13 cellular contexts compared by ENCODE assay signal in genomic region chr10:60663850-60664249, GRCh38.
A peak's percentile ranks its signal among the peaks of the same experiment; 100 is the strongest.
DNase-seq lines count a peak whose midpoint lies in the region; ATAC-seq and TF ChIP-seq lines count a peak whose summit lies in the region.
"Had no signal": no experiment of that assay in that cellular context is flagged by ENCODE, and none has a peak within 500 bp of the region (broad histone marks: within the 10 kb centered on the region; RNA-seq: fewer than 3 reads in every experiment).

No MANE protein-coding gene starts in this region.

- H3K4me3 Mint-ChIP-seq in activated CD4-positive, alpha-beta T cell treated with anti-CD3 and anti-CD28 coated beads, Interleukin-2, amount 10 ng/mL, durations not matched to agents 7 days and 5 days = no peak overlapping the region
- peak overlapping the region; percentile 38 for H3K4me3 Mint-ChIP-seq in activated T-helper 17 cell treated with anti-CD3 and anti-CD28 coated beads, Interleukin-2, amount 50 U/mL, for 72 hours
- H3K4me3 Mint-ChIP-seq: activated naive CD8-positive, alpha-beta T cell had no signal

- TF ChIP-seq CTCF in osteoblast (IDR thresholded peaks at IDR 0.05; ENCODE audit: extremely low read depth, low read depth, low read length) = no peak
- no peak for TF ChIP-seq CTCF in sigmoid colon (IDR thresholded peaks at IDR 0.05)

- TF ChIP-seq POLR2A in sigmoid colon (IDR thresholded peaks at IDR 0.05) = no peak

- peaks cover 2% of the 10 kb centered on the region for H3K9me3 Mint-ChIP-seq in activated CD4-positive, alpha-beta T cell treated with anti-CD3 and anti-CD28 coated beads, Interleukin-2, amount 10 ng/mL, durations not matched to agents 7 days and 5 days
- H3K9me3 Mint-ChIP-seq in activated T-helper 17 cell treated with anti-CD3 and anti-CD28 coated beads, Interleukin-2, amount 50 U/mL, for 72 hours = no peaks in the 10 kb centered on the region

- H3K27ac ChIP-seq in osteoblast (ENCODE audit: low read depth, low read length) (no peak overlapping the region), sigmoid colon (no peak overlapping the region)
- H3K27ac ChIP-seq: ovary, uterus had no signal

- no peaks in the 10 kb centered on the region for H3K27me3 Mint-ChIP-seq in activated CD4-positive, alpha-beta T cell treated with anti-CD3 and anti-CD28 coated beads, Interleukin-2, amount 10 ng/mL, durations not matched to agents 7 days and 5 days
- no peaks in the 10 kb centered on the region for H3K27me3 Mint-ChIP-seq in activated T-helper 17 cell treated with anti-CD3 and anti-CD28 coated beads, Interleukin-2, amount 50 U/mL, for 72 hours

- ATAC-seq in activated T-helper 17 cell treated with anti-CD3 and anti-CD28 coated beads, Interleukin-2, amount 50 U/mL, for 72 hours (replicated peaks) = no peak
- no peak for ATAC-seq in GM18520 (IDR thresholded peaks at IDR 0.05; ENCODE audit: unreplicated experiment)

- H3K27me3 ChIP-seq in osteoblast (ENCODE audit: insufficient read depth, low read length) = no peaks in the 10 kb centered on the region
- H3K27me3 ChIP-seq in sigmoid colon = no peaks in the 10 kb centered on the region
- H3K27me3 ChIP-seq: ovary, uterus had no signal

- peak overlapping the region; percentile 69 for H3K27ac Mint-ChIP-seq in activated CD4-positive, alpha-beta T cell treated with anti-CD3 and anti-CD28 coated beads, Interleukin-2, amount 10 ng/mL, durations not matched to agents 7 days and 5 days
- peak overlapping the region; percentile 41 for H3K27ac Mint-ChIP-seq in activated T-helper 17 cell treated with anti-CD3 and anti-CD28 coated beads, Interleukin-2, amount 50 U/mL, for 72 hours
- H3K27ac Mint-ChIP-seq: activated naive CD8-positive, alpha-beta T cell had no signal

- H3K36me3 ChIP-seq in osteoblast (ENCODE audit: insufficient read depth, low read length) (no peaks in the 10 kb centered on the region), sigmoid colon (no peaks in the 10 kb centered on the region)
- H3K36me3 ChIP-seq: ovary, uterus had no signal

- DNase-seq in activated CD4-positive, alpha-beta T cell treated with anti-CD3 and anti-CD28 coated beads, Interleukin-2, amount 10 ng/mL, durations not matched to agents 7 days and 5 days = no peak
- no peak for DNase-seq in activated CD4-positive, alpha-beta T cell treated with anti-CD3 and anti-CD28 coated beads, Interleukin-2, amount 50 U/mL, for 1 hour
- DNase-seq in NCI-H2029 (lab: John Stamatoyannopoulos, UW) (peak; percentile 59), osteoblast (ENCODE audit: insufficient read length, low spot score, missing footprints) (no peak), sigmoid colon (no peak), putamen (ENCODE audit: low spot score) (no peak)
- DNase-seq: DMS 273 treated with DMSO at 0.1 percent for 48 hours, ovary, SW 1271, uterus had no signal

- WGBS in sigmoid colon, 2 donors = 64 to 86% methylated on average over 7 of the region's 7 CpGs

- no peak for TF ChIP-seq EP300 in sigmoid colon (IDR thresholded peaks at IDR 0.05)

- H3K4me3 ChIP-seq in osteoblast (ENCODE audit: insufficient read depth, low read length) = no peak overlapping the region
- no peak overlapping the region for H3K4me3 ChIP-seq in sigmoid colon
- H3K4me3 ChIP-seq: ovary, uterus had no signal

- no peak overlapping the region for H2AFZ ChIP-seq in osteoblast (ENCODE audit: low read length)

- peak overlapping the region; percentile 0 for H3K4me2 ChIP-seq in osteoblast (ENCODE audit: insufficient read depth, low read length)

- no peaks in the 10 kb centered on the region for H4K20me1 ChIP-seq in osteoblast (ENCODE audit: insufficient read depth, low read length)

- intact Hi-C loops in sigmoid colon (cut with DNase I) = no loop called here

- POLR2A ChIA-PET in activated CD4-positive, alpha-beta T cell treated with anti-CD3 and anti-CD28 coated beads, Interleukin-2, amount 10 ng/mL, durations not matched to agents 7 days and 5 days (lab: Charles Lee) = no interaction called here

- H3K36me3 Mint-ChIP-seq in activated CD4-positive, alpha-beta T cell treated with anti-CD3 and anti-CD28 coated beads, Interleukin-2, amount 10 ng/mL, durations not matched to agents 7 days and 5 days (ENCODE audit: low read depth) = peaks cover 8% of the 10 kb centered on the region
- H3K36me3 Mint-ChIP-seq in activated T-helper 17 cell treated with anti-CD3 and anti-CD28 coated beads, Interleukin-2, amount 50 U/mL, for 72 hours (ENCODE audit: low read depth) = no peaks in the 10 kb centered on the region
- H3K36me3 Mint-ChIP-seq: activated naive CD8-positive, alpha-beta T cell had no signal

- no peaks in the 10 kb centered on the region for H3K79me2 ChIP-seq in osteoblast (ENCODE audit: insufficient read depth, low read length)

- CTCF ChIA-PET in activated CD4-positive, alpha-beta T cell treated with anti-CD3 and anti-CD28 coated beads, Interleukin-2, amount 10 ng/mL, durations not matched to agents 7 days and 5 days (lab: Charles Lee) = no interaction called here

- H3K4me1 ChIP-seq in osteoblast (ENCODE audit: insufficient read depth, low read length) (peaks cover 7% of the 10 kb centered on the region), sigmoid colon (no peaks in the 10 kb centered on the region)
- H3K4me1 ChIP-seq: uterus had no signal

- peaks cover 32% of the 10 kb centered on the region for H3K4me1 Mint-ChIP-seq in activated CD4-positive, alpha-beta T cell treated with anti-CD3 and anti-CD28 coated beads, Interleukin-2, amount 10 ng/mL, durations not matched to agents 7 days and 5 days
- H3K4me1 Mint-ChIP-seq in activated T-helper 17 cell treated with anti-CD3 and anti-CD28 coated beads, Interleukin-2, amount 50 U/mL, for 72 hours = peaks cover 17% of the 10 kb centered on the region

- H3K9me3 ChIP-seq in osteoblast (ENCODE audit: low read depth, low read length) (no peaks in the 10 kb centered on the region), sigmoid colon (no peaks in the 10 kb centered on the region)
- H3K9me3 ChIP-seq: ovary, uterus had no signal
